In genomic region chr10:117699436-117700075, GRCh38 we compare ENCODE assay signal across 16 cellular contexts.
"Had no signal": no experiment of that assay in that cellular context is flagged by ENCODE, and none has a peak within 500 bp of the region (broad histone marks: within the 10 kb centered on the region; RNA-seq: fewer than 3 reads in every experiment).

No MANE protein-coding gene starts in this region.

- H3K9me3 ChIP-seq: body of pancreas, mucosa of descending colon, psoas muscle, suprapubic skin had no signal

- H3K4me3 ChIP-seq: body of pancreas, mucosa of descending colon, psoas muscle, suprapubic skin had no signal

- H3K27ac Mint-ChIP-seq: activated naive CD4-positive, alpha-beta T cell treated with anti-CD3 and anti-CD28 coated beads, Interleukin-2, amount 50 U/mL, for 24 hours; activated T-cell treated with anti-CD3 and anti-CD28 coated beads, Interleukin-2, amount 50 U/mL, for 24 hours; natural killer cell; type B pancreatic cell had no signal

- H3K36me3 ChIP-seq: suprapubic skin had no signal

- H3K27me3 Mint-ChIP-seq: type B pancreatic cell had no signal

- H3K4me1 ChIP-seq: body of pancreas, psoas muscle, suprapubic skin had no signal

- H3K27ac ChIP-seq: body of pancreas, psoas muscle, suprapubic skin had no signal

- H3K27me3 ChIP-seq: body of pancreas, suprapubic skin had no signal

- H3K9me3 Mint-ChIP-seq: activated naive CD4-positive, alpha-beta T cell treated with anti-CD3 and anti-CD28 coated beads, Interleukin-2, amount 50 U/mL, for 24 hours; activated T-cell treated with anti-CD3 and anti-CD28 coated beads, Interleukin-2, amount 50 U/mL, for 24 hours; natural killer cell; type B pancreatic cell had no signal

- DNase-seq: activated effector memory CD4-positive, alpha-beta T cell treated with Interleukin-2 at 50 U/mL for 16 hours; activated T-cell treated with anti-CD3 and anti-CD28 coated beads, Interleukin-2, amount 50 U/mL, for 24 hours; body of pancreas; central memory CD4-positive, alpha-beta T cell; effector memory CD4-positive, alpha-beta T cell; hippocampal formation; left colon; mucosa of descending colon; natural killer cell; occipital lobe; psoas muscle; stimulated activated CD4-positive, alpha-beta T cell treated with anti-CD3 and anti-CD28 coated beads, Interleukin-2, amount 100 ng/mL, for 48 hours; stimulated activated naive CD4-positive, alpha-beta T cell treated with Interleukin-2 at 50 U/mL for 16 hours had no signal

- H3K36me3 Mint-ChIP-seq: activated naive CD4-positive, alpha-beta T cell treated with anti-CD3 and anti-CD28 coated beads, Interleukin-2, amount 50 U/mL, for 24 hours; natural killer cell; type B pancreatic cell had no signal

- H3K4me1 Mint-ChIP-seq: activated naive CD4-positive, alpha-beta T cell treated with anti-CD3 and anti-CD28 coated beads, Interleukin-2, amount 50 U/mL, for 24 hours; natural killer cell had no signal

- H3K4me3 Mint-ChIP-seq: activated naive CD4-positive, alpha-beta T cell treated with anti-CD3 and anti-CD28 coated beads, Interleukin-2, amount 50 U/mL, for 24 hours; activated T-cell treated with anti-CD3 and anti-CD28 coated beads, Interleukin-2, amount 50 U/mL, for 24 hours; natural killer cell; type B pancreatic cell had no signal
